Comparison of ENCODE assay signal across 8 cellular contexts in the genomic region with DNA sequence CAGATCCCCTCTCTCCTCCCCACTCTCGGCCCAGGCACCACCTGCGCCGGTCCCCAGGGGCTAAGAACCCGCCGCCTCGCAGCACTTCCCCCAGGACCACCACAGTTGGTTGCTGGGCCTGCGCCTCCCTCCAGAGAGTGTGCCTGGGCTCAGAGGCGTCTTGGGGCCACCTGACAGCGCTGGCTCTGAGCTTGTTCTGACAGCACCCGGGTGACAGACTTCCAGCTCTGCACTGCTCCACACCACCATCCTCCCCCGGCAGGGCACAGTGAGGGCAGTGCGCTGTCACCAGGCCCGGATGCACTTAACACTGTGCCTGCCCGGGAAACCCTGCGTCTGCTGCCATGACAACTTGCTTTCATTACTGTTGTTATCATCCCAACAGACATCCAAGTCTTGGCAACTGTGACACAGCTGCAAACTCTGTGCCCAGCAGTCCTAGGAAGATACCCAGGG. TPM values are rescaled to one million over a fixed set of nuclear protein-coding genes. Genes with fewer than 3 reads are reported as not detected.
DNase-seq lines count a peak whose midpoint lies in the region; ATAC-seq, FAIRE-seq and TF ChIP-seq lines count a peak whose summit lies in the region.

No MANE protein-coding gene starts in this region.

- H3K79me2 ChIP-seq in HepG2 (ENCODE audit: insufficient read depth, low read length) (peaks cover 56% of the 10 kb centered on the region), MM.1S (ENCODE audit: low read length) (peaks cover 57% of the 10 kb centered on the region)

- H3K9me2 ChIP-seq in MM.1S (replicated peaks; ENCODE audit: insufficient read depth, low read length), result no peaks in the 10 kb centered on the region

- H3K27ac ChIP-seq in HepG2 (ENCODE audit: extremely low read length, insufficient read depth, low read length) (no peak overlapping the region), MM.1S (ENCODE audit: low read length) (no peak overlapping the region)

- DNase-seq in C1 segment of cervical spinal cord (lab: John Stamatoyannopoulos, UW) (peak in 9 of 14 donors; percentile 26 to 89 (median 51)), SK-N-DZ (ENCODE audit: low spot score) (peak; percentile 37), HepG2 (ENCODE audit: low spot score) (no peak), MM.1S (no peak), HT-29 (ENCODE audit: low spot score) (no peak)
- DNase-seq in activated naive CD8-positive, alpha-beta T cell treated with anti-CD3 and anti-CD28 coated beads, Interleukin-2, amount 50 U/mL, for 24 hours, result peak; percentile 67
- DNase-seq in stimulated activated naive B cell treated with anti-CD40 and anti-IgM and Interleukin-4, amounts not matched to agents 10 μg/mL and 1 μg/mL and 100 μg/mL, for 72 hours, result peak; percentile 43

- H3K27ac Mint-ChIP-seq in activated naive CD8-positive, alpha-beta T cell treated with anti-CD3 and anti-CD28 coated beads, Interleukin-2, amount 50 U/mL, for 24 hours, result no peak overlapping the region
- H3K27ac Mint-ChIP-seq in stimulated activated naive B cell treated with anti-CD40 and anti-IgM and Interleukin-4, amounts not matched to agents 10 μg/mL and 1 μg/mL and 100 μg/mL, for 72 hours, result peak overlapping the region; percentile 94

- in situ Hi-C loops in HepG2 (cut with HindIII; ENCODE audit: extremely low pct_ligation_motif_present, low pct_unique_long_range_greater_than_20kb), result no loop called here

- no peaks in the 10 kb centered on the region for H3K27me3 ChIP-seq in HepG2 (ENCODE audit: control insufficient read depth in 1 of 2, insufficient read depth in 2 of 2, low read length in 2 of 2)
- no peaks in the 10 kb centered on the region for H3K27me3 ChIP-seq in MM.1S (replicated peaks; ENCODE audit: insufficient read depth, low read length)

- no peak for TF ChIP-seq CTCF in HepG2 (CRISPR knock-in tag; IDR thresholded peaks at IDR 0.05)
- no peak for TF ChIP-seq CTCF in MM.1S (IDR thresholded peaks at IDR 0.05; ENCODE audit: low read length)

- H3K4me1 ChIP-seq in HepG2 (ENCODE audit: insufficient read depth, low read length), result peaks cover 17% of the 10 kb centered on the region
- no peaks in the 10 kb centered on the region for H3K4me1 ChIP-seq in MM.1S (ENCODE audit: low read length)

- no peak for TF ChIP-seq RAD21 in HepG2 (CRISPR knock-in tag; IDR thresholded peaks at IDR 0.05)

- WGBS in HepG2 (ENCODE audit: low lambda C conversion rate), result 88% methylated on average over 7 of the region's 15 CpGs

- H4K20me1 ChIP-seq in HepG2 (ENCODE audit: insufficient read depth, low read length) (peaks cover 10% of the 10 kb centered on the region; the same call in 1 of the 2 replicates), MM.1S (ENCODE audit: insufficient read depth, low read length) (no peaks in the 10 kb centered on the region)

- H3F3A ChIP-seq in MM.1S (ENCODE audit: insufficient read depth, low read length), result no peaks in the 10 kb centered on the region

- TF ChIP-seq EP300 in HepG2 (IDR thresholded peaks at IDR 0.05; ENCODE audit: low read depth in 2 of 2, low read length in 2 of 2) (no peak), HepG2 (CRISPR knock-in tag; IDR thresholded peaks at IDR 0.05; ENCODE audit: borderline replicate concordance) (no peak)

- H2AFZ ChIP-seq in HepG2 (ENCODE audit: low read length), result no peak overlapping the region
- no peak overlapping the region for H2AFZ ChIP-seq in MM.1S (ENCODE audit: low read length)

- H3K4me3 ChIP-seq in HepG2 (replicated peaks in 1 of 3; ENCODE audit: insufficient read depth in 1 of 3, low read depth in 2 of 3, low read length in 3 of 3) (no peak overlapping the region), MM.1S (ENCODE audit: low read length) (no peak overlapping the region)

- FAIRE-seq in HepG2 (lab: Jason Lieb, UNC), result no peak

- CTCF ChIA-PET in HepG2 (lab: Yijun Ruan, JAX; ENCODE audit: low intra/inter-chr PET ratio, low total read pairs), result no interaction called here

- POLR2A ChIA-PET in HepG2 (lab: Yijun Ruan, JAX), result no interaction called here

- peak overlapping the region; percentile 13 for H3K4me3 Mint-ChIP-seq in activated naive CD8-positive, alpha-beta T cell treated with anti-CD3 and anti-CD28 coated beads, Interleukin-2, amount 50 U/mL, for 24 hours
- peak overlapping the region; percentile 46 to 71 for H3K4me3 Mint-ChIP-seq in stimulated activated naive B cell treated with anti-CD40 and anti-IgM and Interleukin-4, amounts not matched to agents 10 μg/mL and 1 μg/mL and 100 μg/mL, for 72 hours

- no peaks in the 10 kb centered on the region for H3K36me3 ChIP-seq in HepG2 (replicated peaks in 1 of 2; ENCODE audit: control insufficient read depth in 1 of 2, insufficient read depth in 2 of 2, low read length in 2 of 2)
- no peaks in the 10 kb centered on the region for H3K36me3 ChIP-seq in MM.1S (replicated peaks; ENCODE audit: insufficient read depth, low read length)

- no peaks in the 10 kb centered on the region for H3K27me3 Mint-ChIP-seq in activated naive CD8-positive, alpha-beta T cell treated with anti-CD3 and anti-CD28 coated beads, Interleukin-2, amount 50 U/mL, for 24 hours
- no peaks in the 10 kb centered on the region for H3K27me3 Mint-ChIP-seq in stimulated activated naive B cell treated with anti-CD40 and anti-IgM and Interleukin-4, amounts not matched to agents 10 μg/mL and 1 μg/mL and 100 μg/mL, for 72 hours

- ATAC-seq in HG02610 (IDR thresholded peaks at IDR 0.05; ENCODE audit: unreplicated experiment), result peak; percentile 55
- peak; percentile 93 for ATAC-seq in activated naive CD8-positive, alpha-beta T cell treated with anti-CD3 and anti-CD28 coated beads, Interleukin-2, amount 50 U/mL, for 24 hours
- no peak; the same call in 2 of the 3 replicates for ATAC-seq in HepG2
- ATAC-seq in stimulated activated naive B cell treated with anti-CD40 and anti-IgM and Interleukin-4, amounts not matched to agents 10 μg/mL and 1 μg/mL and 100 μg/mL, for 72 hours (replicated peaks), result peak; percentile 76 to 80

- peaks cover 50% of the 10 kb centered on the region for H3K4me1 Mint-ChIP-seq in activated naive CD8-positive, alpha-beta T cell treated with anti-CD3 and anti-CD28 coated beads, Interleukin-2, amount 50 U/mL, for 24 hours
- H3K4me1 Mint-ChIP-seq in stimulated activated naive B cell treated with anti-CD40 and anti-IgM and Interleukin-4, amounts not matched to agents 10 μg/mL and 1 μg/mL and 100 μg/mL, for 72 hours, result peaks cover 35 to 64% of the 10 kb centered on the region in 2 donors

- no TSS peak for BruUV-seq in HepG2 (replicated peaks; lab: Mats Ljungman, UMichigan)

- no peaks in the 10 kb centered on the region for H3K9me3 Mint-ChIP-seq in activated naive CD8-positive, alpha-beta T cell treated with anti-CD3 and anti-CD28 coated beads, Interleukin-2, amount 50 U/mL, for 24 hours
- H3K9me3 Mint-ChIP-seq in stimulated activated naive B cell treated with anti-CD40 and anti-IgM and Interleukin-4, amounts not matched to agents 10 μg/mL and 1 μg/mL and 100 μg/mL, for 72 hours, result no peaks in the 10 kb centered on the region

- H3K36me3 Mint-ChIP-seq in activated naive CD8-positive, alpha-beta T cell treated with anti-CD3 and anti-CD28 coated beads, Interleukin-2, amount 50 U/mL, for 24 hours (ENCODE audit: low read depth), result peaks cover 3% of the 10 kb centered on the region
- H3K36me3 Mint-ChIP-seq in stimulated activated naive B cell treated with anti-CD40 and anti-IgM and Interleukin-4, amounts not matched to agents 10 μg/mL and 1 μg/mL and 100 μg/mL, for 72 hours, result peaks cover 2 to 3% of the 10 kb centered on the region in 2 donors

- TF ChIP-seq POLR2A in HepG2 (IDR thresholded peaks at IDR 0.05; ENCODE audit: insufficient read depth in 1 of 2, low read depth in 2 of 2, low read length in 2 of 2), result no peak

- H3K4me2 ChIP-seq in HepG2 (ENCODE audit: low read depth, low read length) (no peak overlapping the region), MM.1S (ENCODE audit: low read depth, low read length) (no peak overlapping the region)

- H3K9me3 ChIP-seq in HepG2 (ENCODE audit: low read length) (no peaks in the 10 kb centered on the region), MM.1S (replicated peaks; ENCODE audit: insufficient read depth, low read length) (no peaks in the 10 kb centered on the region)

- intact Hi-C loops in HepG2 (cut with micrococcal nuclease; ENCODE audit: unreplicated experiment), result no loop called here

- no peak overlapping the region for H3K9ac ChIP-seq in HepG2 (ENCODE audit: insufficient read depth, low read depth, low read length)
- H3K9ac ChIP-seq in MM.1S (ENCODE audit: low read length), result no peak overlapping the region

RNA-seq across cellular contexts. Expression of gene BRF1, which starts 6.6 kb away (rescaled TPM):
- 19.0 and 21.0 TPM in 2 replicates for polyA plus RNA-seq in SK-N-DZ (2014; cell fraction: cytosol; rRNA removed)
- 39.7 and 48.3 TPM in 2 replicates for polyA plus RNA-seq in SK-N-DZ (2014; cell fraction: nucleus; rRNA removed)
- 6.4 and 11.0 TPM in 2 replicates for total RNA-seq in HepG2 (2016; rRNA removed; fragmentation: Illumina TruSeq; extraction: Trizol)
- 5.6 and 7.0 TPM in 2 replicates for total RNA-seq in HepG2 (2016; cell fraction: cytosol; rRNA removed; fragmentation: Illumina TruSeq; extraction: Trizol; ENCODE audit: low read depth)
- 5.9 and 10.9 TPM in 2 replicates for total RNA-seq in HepG2 (2016; cell fraction: insoluble cytoplasmic fraction; rRNA removed; fragmentation: Illumina TruSeq; extraction: Trizol)
- 4.2 and 5.2 TPM in 2 replicates for total RNA-seq in HepG2 (2016; cell fraction: membrane; rRNA removed; fragmentation: Illumina TruSeq; extraction: Trizol)
- total RNA-seq in HepG2 (2016; cell fraction: nucleus; rRNA removed; fragmentation: Illumina TruSeq; extraction: Trizol), result 11.8 and 16.0 TPM in 2 replicates
- 5.1 and 5.7 TPM in 2 replicates for polyA plus RNA-seq in HepG2 (2011; rRNA removed)
- 3.4 and 3.6 TPM in 2 replicates for polyA plus RNA-seq in HepG2 (2011; cell fraction: cytosol; rRNA removed)
- polyA plus RNA-seq in HepG2 (2011; cell fraction: nucleus; rRNA removed), result 32.9 and 41.6 TPM in 2 replicates
- polyA plus RNA-seq in HepG2 (2012), result 7.1 and 9.1 TPM in 2 replicates
- 0.58 and 0.88 TPM in 2 replicates for polyA plus RNA-seq in HepG2 (2016; cell fraction: cytosol; fragmentation: Illumina TruSeq; extraction: Trizol; ENCODE audit: low read depth)
- polyA plus RNA-seq in HepG2 (2016; cell fraction: insoluble cytoplasmic fraction; fragmentation: Illumina TruSeq; extraction: Trizol; ENCODE audit: low read depth), result 6.9 and 7.1 TPM in 2 replicates
- polyA plus RNA-seq in HepG2 (2016; cell fraction: membrane; fragmentation: Illumina TruSeq; extraction: Trizol; ENCODE audit: low read depth), result 1.6 and 1.8 TPM in 2 replicates
- 26.5 and 31.7 TPM in 2 replicates for polyA plus RNA-seq in HepG2 (2016; cell fraction: nucleus; fragmentation: Illumina TruSeq; extraction: Trizol; ENCODE audit: insufficient read depth, low read depth)
- 15.5 TPM in 2 replicates for polyA minus RNA-seq in HepG2 (2011; rRNA and poly(A)+ RNA removed; ENCODE audit: low replicate concordance)
- polyA minus RNA-seq in HepG2 (2011; cell fraction: cytosol; rRNA and poly(A)+ RNA removed), result 6.0 and 7.0 TPM in 2 replicates
- 25.0 and 27.4 TPM in 2 replicates for polyA minus RNA-seq in HepG2 (2011; cell fraction: nucleus; rRNA and poly(A)+ RNA removed)
- 46.6 and 50.2 TPM in 2 replicates for total RNA-seq in HT-29 (2014; rRNA removed; shearing (Covaris generic))

RNA-seq across cellular contexts. Expression of gene PACS2, which starts 20.4 kb away (rescaled TPM):
- 21.0 and 31.3 TPM in 2 replicates for polyA plus RNA-seq in SK-N-DZ (2014; cell fraction: cytosol; rRNA removed)
- 175 and 199 TPM in 2 replicates for polyA plus RNA-seq in SK-N-DZ (2014; cell fraction: nucleus; rRNA removed)
- 14.6 and 23.6 TPM in 2 replicates for total RNA-seq in HepG2 (2016; rRNA removed; fragmentation: Illumina TruSeq; extraction: Trizol)
- total RNA-seq in HepG2 (2016; cell fraction: cytosol; rRNA removed; fragmentation: Illumina TruSeq; extraction: Trizol; ENCODE audit: low read depth), result 32.3 and 33.7 TPM in 2 replicates
- 10.5 and 22.9 TPM in 2 replicates for total RNA-seq in HepG2 (2016; cell fraction: insoluble cytoplasmic fraction; rRNA removed; fragmentation: Illumina TruSeq; extraction: Trizol)
- 48.2 and 50.4 TPM in 2 replicates for total RNA-seq in HepG2 (2016; cell fraction: membrane; rRNA removed; fragmentation: Illumina TruSeq; extraction: Trizol)
- 18.0 and 23.5 TPM in 2 replicates for total RNA-seq in HepG2 (2016; cell fraction: nucleus; rRNA removed; fragmentation: Illumina TruSeq; extraction: Trizol)
- 27.6 and 33.7 TPM in 2 replicates for polyA plus RNA-seq in HepG2 (2011; rRNA removed)
- 22.9 and 31.9 TPM in 2 replicates for polyA plus RNA-seq in HepG2 (2011; cell fraction: cytosol; rRNA removed)
- polyA plus RNA-seq in HepG2 (2011; cell fraction: nucleus; rRNA removed), result 175 and 213 TPM in 2 replicates
- polyA plus RNA-seq in HepG2 (2012), result 22.4 and 34.0 TPM in 2 replicates
- polyA plus RNA-seq in HepG2 (2016; cell fraction: cytosol; fragmentation: Illumina TruSeq; extraction: Trizol; ENCODE audit: low read depth), result 37.2 and 44.2 TPM in 2 replicates
- polyA plus RNA-seq in HepG2 (2016; cell fraction: insoluble cytoplasmic fraction; fragmentation: Illumina TruSeq; extraction: Trizol; ENCODE audit: low read depth), result 16.9 and 23.7 TPM in 2 replicates
- 47.5 and 52.5 TPM in 2 replicates for polyA plus RNA-seq in HepG2 (2016; cell fraction: membrane; fragmentation: Illumina TruSeq; extraction: Trizol; ENCODE audit: low read depth)
- polyA plus RNA-seq in HepG2 (2016; cell fraction: nucleus; fragmentation: Illumina TruSeq; extraction: Trizol; ENCODE audit: insufficient read depth, low read depth), result 55.8 and 60.4 TPM in 2 replicates
- polyA minus RNA-seq in HepG2 (2011; rRNA and poly(A)+ RNA removed; ENCODE audit: low replicate concordance), result 21.1 and 44.9 TPM in 2 replicates
- polyA minus RNA-seq in HepG2 (2011; cell fraction: cytosol; rRNA and poly(A)+ RNA removed), result 12.7 and 16.0 TPM in 2 replicates
- 29.4 and 36.3 TPM in 2 replicates for polyA minus RNA-seq in HepG2 (2011; cell fraction: nucleus; rRNA and poly(A)+ RNA removed)
- total RNA-seq in HT-29 (2014; rRNA removed; shearing (Covaris generic)), result 65.6 and 65.7 TPM in 2 replicates

RNA-seq across cellular contexts. Expression of gene BTBD6, which starts 45.8 kb away (rescaled TPM):
- polyA plus RNA-seq in SK-N-DZ (2014; cell fraction: cytosol; rRNA removed), result 16.6 and 23.0 TPM in 2 replicates
- polyA plus RNA-seq in SK-N-DZ (2014; cell fraction: nucleus; rRNA removed), result 31.2 and 39.8 TPM in 2 replicates
- total RNA-seq in HepG2 (2016; rRNA removed; fragmentation: Illumina TruSeq; extraction: Trizol), result not detected in 2 replicates
- not detected in 2 replicates for total RNA-seq in HepG2 (2016; cell fraction: cytosol; rRNA removed; fragmentation: Illumina TruSeq; extraction: Trizol; ENCODE audit: low read depth)
- not detected in 2 replicates for total RNA-seq in HepG2 (2016; cell fraction: insoluble cytoplasmic fraction; rRNA removed; fragmentation: Illumina TruSeq; extraction: Trizol)
- total RNA-seq in HepG2 (2016; cell fraction: membrane; rRNA removed; fragmentation: Illumina TruSeq; extraction: Trizol), result not detected in 2 replicates
- not detected in 2 replicates for total RNA-seq in HepG2 (2016; cell fraction: nucleus; rRNA removed; fragmentation: Illumina TruSeq; extraction: Trizol)
- polyA plus RNA-seq in HepG2 (2011; rRNA removed), result not detected in 2 replicates
- not detected in 2 replicates for polyA plus RNA-seq in HepG2 (2011; cell fraction: cytosol; rRNA removed)
- not detected in 2 replicates for polyA plus RNA-seq in HepG2 (2011; cell fraction: nucleus; rRNA removed)
- 0.08 and 0.11 TPM in 2 replicates for polyA plus RNA-seq in HepG2 (2012)
- polyA plus RNA-seq in HepG2 (2016; cell fraction: cytosol; fragmentation: Illumina TruSeq; extraction: Trizol; ENCODE audit: low read depth), result not detected in 2 replicates
- not detected in 2 replicates for polyA plus RNA-seq in HepG2 (2016; cell fraction: insoluble cytoplasmic fraction; fragmentation: Illumina TruSeq; extraction: Trizol; ENCODE audit: low read depth)
- polyA plus RNA-seq in HepG2 (2016; cell fraction: membrane; fragmentation: Illumina TruSeq; extraction: Trizol; ENCODE audit: low read depth), result not detected in 2 replicates
- polyA plus RNA-seq in HepG2 (2016; cell fraction: nucleus; fragmentation: Illumina TruSeq; extraction: Trizol; ENCODE audit: insufficient read depth, low read depth), result not detected in 2 replicates
- polyA minus RNA-seq in HepG2 (2011; rRNA and poly(A)+ RNA removed; ENCODE audit: low replicate concordance), result 40.4 TPM in 1 of 2 replicates, not detected in the other
- not detected in 2 replicates for polyA minus RNA-seq in HepG2 (2011; cell fraction: cytosol; rRNA and poly(A)+ RNA removed)
- polyA minus RNA-seq in HepG2 (2011; cell fraction: nucleus; rRNA and poly(A)+ RNA removed), result 0.26 TPM in 1 of 2 replicates, not detected in the other
- 65.8 and 72.3 TPM in 2 replicates for total RNA-seq in HT-29 (2014; rRNA removed; shearing (Covaris generic))

Comparison
In these comparisons a context has a peak if more than half of its experiments do, and no peak if none do; other contexts are left out.
1. DNase-seq: peak in C1 segment of cervical spinal cord (9 of 14), SK-N-DZ (single experiment), activated naive CD8-positive, alpha-beta T cell treated with anti-CD3 and anti-CD28 coated beads, Interleukin-2, amount 50 U/mL, for 24 hours (single experiment) and stimulated activated naive B cell treated with anti-CD40 and anti-IgM and Interleukin-4, amounts not matched to agents 10 μg/mL and 1 μg/mL and 100 μg/mL, for 72 hours (single experiment); none in HepG2 (single experiment), MM.1S (single experiment) and HT-29 (single experiment).
2. RNA of gene BTBD6, which starts 45.8 kb away (total RNA-seq): 65.8 to 72.3 TPM in HT-29; not detected in HepG2; every median in the first group is over 10 times any median in the second.